In genomic region chr10:60480865-60481563, GRCh38 we compare ENCODE assay signal across 9 cellular contexts.
DNase-seq lines count a peak whose midpoint lies in the region; ATAC-seq and TF ChIP-seq lines count a peak whose summit lies in the region.
"Had no signal": no experiment of that assay in that cellular context is flagged by ENCODE, and none has a peak within 500 bp of the region (broad histone marks: within the 10 kb centered on the region; RNA-seq: fewer than 3 reads in every experiment).

No MANE protein-coding gene starts in this region.

- H3K27me3 ChIP-seq in BJ (ENCODE audit: control insufficient read depth, insufficient read depth, low read length) (no peaks in the 10 kb centered on the region), H7 (ENCODE audit: control insufficient read depth, insufficient read depth, low read length) (no peaks in the 10 kb centered on the region)

- POLR2A ChIA-PET in BJ (lab: Charles Lee) = no interaction called here

- CTCF ChIA-PET in BJ (lab: Yijun Ruan, JAX) = no interaction called here

- no peaks in the 10 kb centered on the region for H3K36me3 ChIP-seq in BJ (ENCODE audit: control insufficient read depth, insufficient read depth, low read length)
- H3K36me3 ChIP-seq in H7 (replicated peaks; ENCODE audit: control insufficient read depth, insufficient read depth, low read length) = no peaks in the 10 kb centered on the region

- DNase-seq in BJ (ENCODE audit: low read depth) (peak; percentile 34), RKO (ENCODE audit: low spot score) (peak; percentile 47), fibroblast of mammary gland (ENCODE audit: low read depth) (peak; percentile 81), occipital lobe (lab: John Stamatoyannopoulos, UW) (peak; percentile 61), NCI-H774 (lab: John Stamatoyannopoulos, UW) (no peak), H7 (no peak), SIG-M5 (lab: John Stamatoyannopoulos, UW) (no peak)
- DNase-seq: NCI-H748 treated with DMSO at 0.1 percent for 48 hours had no signal

- ATAC-seq in HG03469 (IDR thresholded peaks at IDR 0.05; ENCODE audit: unreplicated experiment) = no peak

- H3K4me3 ChIP-seq in BJ (ENCODE audit: low read depth, low read length) = no peak overlapping the region
- no peak overlapping the region for H3K4me3 ChIP-seq in fibroblast of mammary gland (ENCODE audit: control insufficient read depth, low read depth, low read length)
- no peak overlapping the region for H3K4me3 ChIP-seq in H7 (ENCODE audit: insufficient read depth, low read depth, low read length)

- TF ChIP-seq CTCF in BJ (IDR thresholded peaks at IDR 0.05; ENCODE audit: insufficient read depth, low read depth, low read length) = no peak
- no peak for TF ChIP-seq CTCF in fibroblast of mammary gland (conservative IDR thresholded peaks at IDR 0.05; ENCODE audit: control insufficient read depth, insufficient read depth, low read depth, low read length)

Comparison
In these comparisons a context has a peak if more than half of its experiments do, and no peak if none do; other contexts are left out.
1. DNase-seq: peak in BJ (single experiment), RKO (single experiment), fibroblast of mammary gland (single experiment) and occipital lobe (single experiment); none in NCI-H774 (single experiment), H7 (single experiment) and SIG-M5 (single experiment).